In genomic region chr14:67816326-67817009, GRCh38 we compare ENCODE assay signal across 8 cellular contexts. TPM values are rescaled to one million over a fixed set of nuclear protein-coding genes. Genes with fewer than 3 reads are reported as not detected.
DNase-seq lines count a peak whose midpoint lies in the region; ATAC-seq and TF ChIP-seq lines count a peak whose summit lies in the region.

TSS of gene ZFYVE26 (minus strand) at chr14:67816590. CDS start at chr14:67815963, 627 bp downstream.

- H3K4me1 Mint-ChIP-seq in activated T-helper 2 cell treated with anti-CD3 and anti-CD28 coated beads, Interferon-gamma antibody, Interleukin-2, Interleukin-4, amounts not matched to agents 10 μg/mL and 5 μg/mL and 100 μg/mL, durations not matched to agents 14 hours and 24 hours and 36 hours (ENCODE audit: low read depth), result peaks cover 38% of the 10 kb centered on the region
- H3K4me1 Mint-ChIP-seq in natural killer cell treated with Interleukin-12 subunit alpha and Interleukin-12 subunit beta and Interleukin-15 and Interleukin-18, amount 100 ng/mL, for 72 hours (ENCODE audit: low read depth in 2 of 2), result peaks cover 36 to 42% of the 10 kb centered on the region in 2 donors

- no peak for TF ChIP-seq CTCF in RWPE2 (IDR thresholded peaks at IDR 0.05; ENCODE audit: poor library complexity, severe bottlenecking)
- TF ChIP-seq CTCF in fibroblast of pulmonary artery (IDR thresholded peaks at IDR 0.05; ENCODE audit: low read length, missing control alignments), result no peak

- intact Hi-C loops in activated T-helper 2 cell treated with anti-CD3 and anti-CD28 coated beads, Interferon-gamma antibody, Interleukin-2, Interleukin-4, amounts not matched to agents 10 μg/mL and 5 μg/mL and 100 μg/mL, durations not matched to agents 14 hours and 24 hours and 36 hours (cut with micrococcal nuclease), result loop anchor here (1.0 to 5.0 kb wide), 5 partner anchors 119 to 1161 kb away; partner anchors contain the start of genes EIF2S1, PIGH, RDH11 and ZFP36L1

- H3K27me3 ChIP-seq in RWPE2 (ENCODE audit: insufficient read depth, poor library complexity, severe bottlenecking), result no peaks in the 10 kb centered on the region

- peaks cover 15% of the 10 kb centered on the region for H3K4me1 ChIP-seq in RWPE2 (ENCODE audit: insufficient read depth, poor library complexity, severe bottlenecking)

- ATAC-seq in RWPE2 (ENCODE audit: low read depth), result peak; percentile 93
- peak; percentile 94 to 95 for ATAC-seq in natural killer cell treated with Interleukin-12 subunit alpha and Interleukin-12 subunit beta and Interleukin-15 and Interleukin-18, amount 100 ng/mL, for 72 hours
- peak; percentile 94 for ATAC-seq in stimulated activated naive CD8-positive, alpha-beta T cell treated with anti-CD3 and anti-CD28 coated beads, Interleukin-15, Interleukin-2, amounts not matched to agents 100 U/mL and 50 U/mL, for 24 hours

- H3K36me3 Mint-ChIP-seq in activated T-helper 2 cell treated with anti-CD3 and anti-CD28 coated beads, Interferon-gamma antibody, Interleukin-2, Interleukin-4, amounts not matched to agents 10 μg/mL and 5 μg/mL and 100 μg/mL, durations not matched to agents 14 hours and 24 hours and 36 hours (ENCODE audit: low read depth), result peaks cover 8% of the 10 kb centered on the region
- H3K36me3 Mint-ChIP-seq in natural killer cell treated with Interleukin-12 subunit alpha and Interleukin-12 subunit beta and Interleukin-15 and Interleukin-18, amount 100 ng/mL, for 72 hours, result no peaks in the 10 kb centered on the region

- H3K27me3 Mint-ChIP-seq in activated T-helper 2 cell treated with anti-CD3 and anti-CD28 coated beads, Interferon-gamma antibody, Interleukin-2, Interleukin-4, amounts not matched to agents 10 μg/mL and 5 μg/mL and 100 μg/mL, durations not matched to agents 14 hours and 24 hours and 36 hours (ENCODE audit: low read depth), result no peaks in the 10 kb centered on the region
- no peaks in the 10 kb centered on the region for H3K27me3 Mint-ChIP-seq in natural killer cell treated with Interleukin-12 subunit alpha and Interleukin-12 subunit beta and Interleukin-15 and Interleukin-18, amount 100 ng/mL, for 72 hours

- peaks cover 38% of the 10 kb centered on the region for H3K36me3 ChIP-seq in RWPE2 (ENCODE audit: low read depth)

- H3K27ac ChIP-seq in RWPE2 (ENCODE audit: poor library complexity, severe bottlenecking), result peak within 1 kb of the TSS; percentile 22

- H3K9me3 ChIP-seq in RWPE2 (ENCODE audit: severe bottlenecking), result no peaks in the 10 kb centered on the region

- peak within 1 kb of the TSS; percentile 94 for H3K27ac Mint-ChIP-seq in activated T-helper 2 cell treated with anti-CD3 and anti-CD28 coated beads, Interferon-gamma antibody, Interleukin-2, Interleukin-4, amounts not matched to agents 10 μg/mL and 5 μg/mL and 100 μg/mL, durations not matched to agents 14 hours and 24 hours and 36 hours
- peak within 1 kb of the TSS; percentile 83 to 99 for H3K27ac Mint-ChIP-seq in natural killer cell treated with Interleukin-12 subunit alpha and Interleukin-12 subunit beta and Interleukin-15 and Interleukin-18, amount 100 ng/mL, for 72 hours

- peak within 1 kb of the TSS; percentile 60 for H3K4me3 ChIP-seq in RWPE2 (ENCODE audit: severe bottlenecking)
- H3K4me3 ChIP-seq in fibroblast of pulmonary artery (replicated peaks; ENCODE audit: low read depth, low read length), result peak within 1 kb of the TSS; percentile 89

- H3K9me3 Mint-ChIP-seq in activated T-helper 2 cell treated with anti-CD3 and anti-CD28 coated beads, Interferon-gamma antibody, Interleukin-2, Interleukin-4, amounts not matched to agents 10 μg/mL and 5 μg/mL and 100 μg/mL, durations not matched to agents 14 hours and 24 hours and 36 hours, result no peaks in the 10 kb centered on the region
- H3K9me3 Mint-ChIP-seq in natural killer cell treated with Interleukin-12 subunit alpha and Interleukin-12 subunit beta and Interleukin-15 and Interleukin-18, amount 100 ng/mL, for 72 hours, result no peaks in the 10 kb centered on the region

- H3K4me3 Mint-ChIP-seq in activated T-helper 2 cell treated with anti-CD3 and anti-CD28 coated beads, Interferon-gamma antibody, Interleukin-2, Interleukin-4, amounts not matched to agents 10 μg/mL and 5 μg/mL and 100 μg/mL, durations not matched to agents 14 hours and 24 hours and 36 hours (ENCODE audit: low read depth), result peak within 1 kb of the TSS; percentile 87
- peak within 1 kb of the TSS; percentile 90 for H3K4me3 Mint-ChIP-seq in natural killer cell treated with Interleukin-12 subunit alpha and Interleukin-12 subunit beta and Interleukin-15 and Interleukin-18, amount 100 ng/mL, for 72 hours

- DNase-seq in EH (ENCODE audit: low read depth) (peak; percentile 97), H4 (ENCODE audit: low spot score) (peak; percentile 96), LoVo (ENCODE audit: low spot score) (peak; percentile 95), RWPE2 (ENCODE audit: low spot score) (peak; percentile 97), fibroblast of pulmonary artery (ENCODE audit: low read depth) (peak; percentile 96)
- DNase-seq in activated T-helper 2 cell treated with anti-CD3 and anti-CD28 coated beads, Interferon-gamma antibody, Interleukin-2, Interleukin-4, amounts not matched to agents 10 μg/mL and 5 μg/mL and 100 μg/mL, durations not matched to agents 14 hours and 24 hours and 36 hours (ENCODE audit: low spot score), result peak; percentile 89
- peak; percentile 93 for DNase-seq in natural killer cell treated with Interleukin-12 subunit alpha and Interleukin-12 subunit beta and Interleukin-15 and Interleukin-18, amount 100 ng/mL, for 72 hours (ENCODE audit: low spot score)
- DNase-seq in stimulated activated naive CD8-positive, alpha-beta T cell treated with anti-CD3 and anti-CD28 coated beads, Interleukin-15, Interleukin-2, amounts not matched to agents 100 U/mL and 50 U/mL, for 24 hours, result peak; percentile 89

RNA-seq across cellular contexts. Expression of gene ZFYVE26, which starts in this region (rescaled TPM):
- total RNA-seq in H4 (2014; rRNA removed; shearing (Covaris generic)), result 6.4 and 7.1 TPM in 2 replicates
- 16.0 and 16.2 TPM in 2 replicates for total RNA-seq in activated T-helper 2 cell treated with anti-CD3 and anti-CD28 coated beads, Interferon-gamma antibody, Interleukin-2, Interleukin-4, amounts not matched to agents 10 μg/mL and 5 μg/mL and 100 μg/mL, durations not matched to agents 14 hours and 24 hours and 36 hours
- 10 to 100 TPM; 25.4 to 38.0 TPM for total RNA-seq in natural killer cell treated with Interleukin-12 subunit alpha and Interleukin-12 subunit beta and Interleukin-15 and Interleukin-18, amount 100 ng/mL, for 72 hours

Comparison
In these comparisons a context has a peak if more than half of its experiments do, and no peak if none do; other contexts are left out.
1. Peak in every context shown above with its lines: DNase-seq, ATAC-seq, H3K4me3 ChIP-seq and H3K27ac ChIP-seq.